ENCODE assay signal across 1 cellular context in genomic region chr20:41005361-41005729, GRCh38.
TF ChIP-seq lines count a peak whose summit lies in the region.

No MANE protein-coding gene starts in this region.

TF ChIP-seq in GM23338, 12 proteins besides CTCF, POLR2A, EP300 and RAD21 (continued from another document):
- TF ChIP-seq ETS1 (IDR thresholded peaks at IDR 0.05) (no peak), ZNF114 (CRISPR knock-in tag; IDR thresholded peaks at IDR 0.05) (no peak), NANOG (IDR thresholded peaks at IDR 0.05; ENCODE audit: borderline replicate concordance) (no peak), JUNB (IDR thresholded peaks at IDR 0.05; ENCODE audit: unreplicated experiment) (no peak), EZH2 (IDR thresholded peaks at IDR 0.05; ENCODE audit: low read depth, unreplicated experiment) (no peak)
